9 cellular contexts compared by ENCODE assay signal in the genomic region with DNA sequence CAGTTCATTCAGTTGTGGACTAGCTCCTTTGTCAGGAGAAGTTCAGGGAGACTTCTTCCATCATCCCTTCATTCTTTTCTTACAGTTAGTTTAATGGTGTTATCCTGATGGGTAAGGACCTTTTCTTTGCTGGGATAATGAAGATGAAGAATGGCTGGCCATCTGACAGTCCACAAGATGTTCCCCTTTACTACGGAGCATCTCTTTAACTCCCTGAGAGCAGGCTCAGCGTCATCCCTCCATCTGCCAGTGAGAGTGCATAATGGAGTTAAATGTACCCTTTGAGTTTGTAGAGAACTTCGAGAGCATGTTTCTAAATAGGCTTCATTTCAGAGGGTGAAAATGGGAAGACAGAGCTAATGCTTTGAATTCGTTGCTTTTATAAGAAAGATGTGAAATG. TPM values are rescaled to one million over a fixed set of nuclear protein-coding genes. Genes with fewer than 3 reads are reported as not detected.
DNase-seq lines count a peak whose midpoint lies in the region; ATAC-seq lines count a peak whose summit lies in the region.
"Had no signal": no experiment of that assay in that cellular context is flagged by ENCODE, and none has a peak within 500 bp of the region (broad histone marks: within the 10 kb centered on the region; RNA-seq: fewer than 3 reads in every experiment).

No MANE protein-coding gene starts in this region.

- DNase-seq in stimulated activated naive CD8-positive, alpha-beta T cell treated with anti-CD3 and anti-CD28 coated beads, Interleukin-15, Interleukin-2, amounts not matched to agents 100 U/mL and 50 U/mL, for 24 hours = no peak
- DNase-seq in NT2/D1 (ENCODE audit: low read depth, low spot score) = no peak
- DNase-seq in central memory CD8-positive, alpha-beta T cell (ENCODE audit: low spot score in 2 of 2) = no peak
- no peak for DNase-seq in iPS-NIHi11 (ENCODE audit: low spot score)
- DNase-seq in cortex of kidney (lab: John Stamatoyannopoulos, UW) = no peak

- peaks cover 37% of the 10 kb centered on the region for H3K36me3 Mint-ChIP-seq in stimulated activated naive CD8-positive, alpha-beta T cell treated with anti-CD3 and anti-CD28 coated beads, Interleukin-15, Interleukin-2, amounts not matched to agents 100 ng/mL and 50 ng/mL, for 24 hours (ENCODE audit: low read depth)
- H3K36me3 Mint-ChIP-seq in central memory CD8-positive, alpha-beta T cell (ENCODE audit: insufficient read depth) = peaks cover 26% of the 10 kb centered on the region

- H3K4me1 ChIP-seq in NT2/D1 (ENCODE audit: insufficient read depth, insufficient read length) (no peaks in the 10 kb centered on the region), mesodermal cell (ENCODE audit: control insufficient read depth, insufficient read depth, low read length, poor library complexity, severe bottlenecking) (no peaks in the 10 kb centered on the region)

- H3K27me3 Mint-ChIP-seq in stimulated activated naive CD8-positive, alpha-beta T cell treated with anti-CD3 and anti-CD28 coated beads, Interleukin-15, Interleukin-2, amounts not matched to agents 100 ng/mL and 50 ng/mL, for 24 hours = no peaks in the 10 kb centered on the region
- H3K27me3 Mint-ChIP-seq in central memory CD8-positive, alpha-beta T cell = no peaks in the 10 kb centered on the region

- ATAC-seq in stimulated activated naive CD8-positive, alpha-beta T cell treated with anti-CD3 and anti-CD28 coated beads, Interleukin-15, Interleukin-2, amounts not matched to agents 100 U/mL and 50 U/mL, for 24 hours = no peak
- ATAC-seq in central memory CD8-positive, alpha-beta T cell (replicated peaks; ENCODE audit: extremely low read depth, poor library complexity, severe bottlenecking) = no peak
- no peak for ATAC-seq in GM21526 (IDR thresholded peaks at IDR 0.05; ENCODE audit: low FRiP score, unreplicated experiment)
- ATAC-seq: left colon had no signal

- WGBS in mesodermal cell (ENCODE audit: insufficient coverage in 2 of 2), 2 experiments = 0 to 2% methylated on average over 3 of the region's 4 CpGs

- no peaks in the 10 kb centered on the region for H3K27me3 ChIP-seq in NT2/D1 (ENCODE audit: insufficient read depth, insufficient read length)

- peak overlapping the region; percentile 78 for H3K4me3 ChIP-seq in NT2/D1 (ENCODE audit: insufficient read length, low read depth)
- H3K4me3 ChIP-seq in mesodermal cell (ENCODE audit: extremely low read depth, insufficient read depth, low read length, poor library complexity, severe bottlenecking) = peak overlapping the region; percentile 96

- no peaks in the 10 kb centered on the region for H3K9me3 Mint-ChIP-seq in stimulated activated naive CD8-positive, alpha-beta T cell treated with anti-CD3 and anti-CD28 coated beads, Interleukin-15, Interleukin-2, amounts not matched to agents 100 ng/mL and 50 ng/mL, for 24 hours
- H3K9me3 Mint-ChIP-seq in central memory CD8-positive, alpha-beta T cell = no peaks in the 10 kb centered on the region

- H3K36me3 ChIP-seq in NT2/D1 (ENCODE audit: insufficient read depth, insufficient read length, low read length) (peaks cover 2% of the 10 kb centered on the region), mesodermal cell (ENCODE audit: control insufficient read depth, insufficient read depth, low read length) (peaks cover 19% of the 10 kb centered on the region)

- no peaks in the 10 kb centered on the region for H3K9me3 ChIP-seq in NT2/D1 (ENCODE audit: insufficient read depth, low read length)
- H3K9me3 ChIP-seq in mesodermal cell (ENCODE audit: control insufficient read depth, low read length) = no peaks in the 10 kb centered on the region

- H3K27ac Mint-ChIP-seq in stimulated activated naive CD8-positive, alpha-beta T cell treated with anti-CD3 and anti-CD28 coated beads, Interleukin-15, Interleukin-2, amounts not matched to agents 100 ng/mL and 50 ng/mL, for 24 hours = peak overlapping the region; percentile 26
- H3K27ac Mint-ChIP-seq in central memory CD8-positive, alpha-beta T cell (ENCODE audit: low read depth) = peak overlapping the region; percentile 100

- H3K9ac ChIP-seq in NT2/D1 (ENCODE audit: insufficient read length, low read depth) = peak overlapping the region; percentile 92

- no peak overlapping the region for H3K27ac ChIP-seq in mesodermal cell (ENCODE audit: low read depth, low read length, severe bottlenecking)

- peaks cover 51% of the 10 kb centered on the region for H3K4me1 Mint-ChIP-seq in stimulated activated naive CD8-positive, alpha-beta T cell treated with anti-CD3 and anti-CD28 coated beads, Interleukin-15, Interleukin-2, amounts not matched to agents 100 ng/mL and 50 ng/mL, for 24 hours (ENCODE audit: low read depth)
- H3K4me1 Mint-ChIP-seq in central memory CD8-positive, alpha-beta T cell = peaks cover 56% of the 10 kb centered on the region

- peak overlapping the region; percentile 98 for H3K4me3 Mint-ChIP-seq in stimulated activated naive CD8-positive, alpha-beta T cell treated with anti-CD3 and anti-CD28 coated beads, Interleukin-15, Interleukin-2, amounts not matched to agents 100 ng/mL and 50 ng/mL, for 24 hours
- H3K4me3 Mint-ChIP-seq in central memory CD8-positive, alpha-beta T cell = peak overlapping the region; percentile 100

RNA-seq across cellular contexts. Expression of a gene that starts 1.6 kb away (rescaled TPM):
- polyA plus RNA-seq in mesodermal cell (2013, experiment 1 of 2) = 41.2 TPM
- polyA plus RNA-seq in mesodermal cell (2013, experiment 2 of 2) = 36.2 TPM
